9 cellular contexts compared by ENCODE assay signal in genomic region chr20:23257848-23258746, GRCh38.
DNase-seq lines count a peak whose midpoint lies in the region; ATAC-seq, FAIRE-seq and TF ChIP-seq lines count a peak whose summit lies in the region.
"Had no signal": no experiment of that assay in that cellular context is flagged by ENCODE, and none has a peak within 500 bp of the region (broad histone marks: within the 10 kb centered on the region; RNA-seq: fewer than 3 reads in every experiment).

No MANE protein-coding gene starts in this region.

- CTCF ChIA-PET in Panc1 (lab: Charles Lee): interaction anchor here (0.6 kb wide), 1 partner anchor 135 kb away, joined by 3 read pairs; no protein-coding TSS in a partner anchor

- H3K27ac ChIP-seq in Panc1 (ENCODE audit: low read length) (no peak overlapping the region), gastrocnemius medialis (peak overlapping the region; percentile 56 to 75 (median 66))
- H3K27ac ChIP-seq: VCaP had no signal

- H3K36me3 ChIP-seq in Panc1 (ENCODE audit: control insufficient read depth, insufficient read depth, low read length): no peaks in the 10 kb centered on the region
- H3K36me3 ChIP-seq in gastrocnemius medialis: no peaks in the 10 kb centered on the region
- H3K36me3 ChIP-seq in BE2C: no peaks in the 10 kb centered on the region

- H3K9me3 ChIP-seq in Panc1 (ENCODE audit: control insufficient read depth, insufficient read depth, low read depth, low read length) (no peaks in the 10 kb centered on the region), gastrocnemius medialis (no peaks in the 10 kb centered on the region), BE2C (no peaks in the 10 kb centered on the region)

- TF ChIP-seq POLR2A in H54 (IDR thresholded peaks at IDR 0.05; ENCODE audit: low read depth, low read length) (no peak), gastrocnemius medialis (IDR thresholded peaks at IDR 0.05) (no peak)

- no peak overlapping the region for H3K4me3 ChIP-seq in Panc1 (ENCODE audit: low read depth in 2 of 2, low read length in 2 of 2)
- H3K4me3 ChIP-seq in fibroblast of pulmonary artery (replicated peaks; ENCODE audit: low read depth, low read length): no peak overlapping the region
- no peak overlapping the region for H3K4me3 ChIP-seq in gastrocnemius medialis
- H3K4me3 ChIP-seq in BE2C (ENCODE audit: low read depth, low read length): no peak overlapping the region

- in situ Hi-C loops in Panc1 (cut with HindIII; ENCODE audit: low pct_unique_long_range_greater_than_20kb, low sequenced_read_pairs) (no loop called here), gastrocnemius medialis (cut with MboI; ENCODE audit: low sequenced_read_pairs in 4 of 4) (no loop called here)

- POLR2A ChIA-PET in Panc1 (lab: Charles Lee): no interaction called here

- H3K27me3 ChIP-seq in Panc1 (ENCODE audit: control insufficient read depth, insufficient read depth, low read length): 0 out of 2 replicates have a peak, but pooled peaks cover 2% of the 10 kb centered on the region
- peaks cover 0 to 5% (median 0%) of the 10 kb centered on the region in 3 donors for H3K27me3 ChIP-seq in gastrocnemius medialis
- H3K27me3 ChIP-seq in BE2C: no peaks in the 10 kb centered on the region

- FAIRE-seq in H54 (lab: Jason Lieb, UNC): peak; percentile 67

- DNase-seq in H54 (ENCODE audit: insufficient read length, low spot score) (peak; percentile 76), Panc1 (ENCODE audit: low read depth, low spot score) (no peak), fibroblast of pulmonary artery (ENCODE audit: low read depth) (peak; percentile 97), gastrocnemius medialis (peak in 1 of 2 donors; percentile 26), BE2C (no peak)
- no peak for DNase-seq in stimulated activated CD4-positive, alpha-beta T cell treated with anti-CD3 and anti-CD28 coated beads, Interleukin-4, amount 100 ng/mL, for 4 hours

- TF ChIP-seq CTCF in Panc1 (IDR thresholded peaks at IDR 0.05): no peak
- no peak for TF ChIP-seq CTCF in fibroblast of pulmonary artery (IDR thresholded peaks at IDR 0.05; ENCODE audit: low read length, missing control alignments)
- TF ChIP-seq CTCF in gastrocnemius medialis (IDR thresholded peaks at IDR 0.05 in 4 of 5, conservative IDR thresholded peaks at IDR 0.05 in 1 of 5): no peak
- TF ChIP-seq CTCF in BE2C (IDR thresholded peaks at IDR 0.05; ENCODE audit: low read depth, low read length): no peak

- intact Hi-C loops in Panc1 (cut with micrococcal nuclease; ENCODE audit: unreplicated experiment) (loop anchor here (10.0 kb wide), 1 partner anchor 87 kb away; no protein-coding TSS in a partner anchor), gastrocnemius medialis (cut with DNase I; ENCODE audit: low total_unique reads) (no loop called here)

- ATAC-seq in Panc1: peak; percentile 63
- ATAC-seq in gastrocnemius medialis: peak; percentile 63 to 70
- no peak for ATAC-seq in GM19023 (IDR thresholded peaks at IDR 0.05; ENCODE audit: unreplicated experiment)
- ATAC-seq in HG02623 (IDR thresholded peaks at IDR 0.05; ENCODE audit: unreplicated experiment): no peak

- no TSS peak for BruUV-seq in Panc1 (replicated peaks; lab: Mats Ljungman, UMichigan)

- no peaks in the 10 kb centered on the region for H3K4me1 ChIP-seq in Panc1 (ENCODE audit: control insufficient read depth, insufficient read depth, low read length)
- H3K4me1 ChIP-seq in gastrocnemius medialis: peaks cover 4 to 10% of the 10 kb centered on the region in 2 donors
- H3K4me1 ChIP-seq in BE2C: no peaks in the 10 kb centered on the region

Comparison
In these comparisons a context has a peak if more than half of its experiments do, and no peak if none do; other contexts are left out.
1. DNase-seq: peak in H54 (single experiment) and fibroblast of pulmonary artery (single experiment); none in Panc1 (single experiment), stimulated activated CD4-positive, alpha-beta T cell treated with anti-CD3 and anti-CD28 coated beads, Interleukin-4, amount 100 ng/mL, for 4 hours (0 of 2) and BE2C (single experiment).
2. ATAC-seq: peak in Panc1 (single experiment) and gastrocnemius medialis (2 of 2); none in GM19023 (single experiment) and HG02623 (single experiment).